24 cellular contexts compared by ENCODE assay signal in genomic region chr17:66525338-66525737, GRCh38.
DNase-seq lines count a peak whose midpoint lies in the region; ATAC-seq and TF ChIP-seq lines count a peak whose summit lies in the region.
"Had no signal": no experiment of that assay in that cellular context is flagged by ENCODE, and none has a peak within 500 bp of the region (broad histone marks: within the 10 kb centered on the region; RNA-seq: fewer than 3 reads in every experiment).

No MANE protein-coding gene starts in this region.

- H3K4me3 ChIP-seq in AG10803 (ENCODE audit: low read length) (no peak overlapping the region), left ventricle myocardium inferior (no peak overlapping the region), SJCRH30 (no peak overlapping the region)
- H3K4me3 ChIP-seq: GM12878, K562, MG63, mucosa of descending colon had no signal

- peaks cover 67% of the 10 kb centered on the region for H3K36me3 Mint-ChIP-seq in activated naive CD8-positive, alpha-beta T cell treated with anti-CD3 and anti-CD28 coated beads, Interleukin-2, amount 50 U/mL, for 24 hours (ENCODE audit: low read depth)
- peaks cover 26% of the 10 kb centered on the region for H3K36me3 Mint-ChIP-seq in activated T-helper 1 cell treated with anti-CD3 and anti-CD28 coated beads, Interleukin-12 subunit alpha, Interleukin-12 subunit beta, Interleukin-2, Interleukin-4 antibody, amounts not matched to agents 30 ng/mL and 10 ng/mL and 1 ng/mL, durations not matched to agents 14 hours and 24 hours and 36 hours (ENCODE audit: low read depth)
- H3K36me3 Mint-ChIP-seq: natural killer cell treated with Interleukin-12 subunit alpha and Interleukin-12 subunit beta and Interleukin-15 and Interleukin-18, amount 100 ng/mL, for 72 hours had no signal

- H3K36me3 ChIP-seq in left ventricle myocardium inferior (no peaks in the 10 kb centered on the region), SJCRH30 (no peaks in the 10 kb centered on the region; the same call in 1 of the 2 replicates)
- H3K36me3 ChIP-seq: MG63 had no signal

- no peak for ATAC-seq in activated naive CD8-positive, alpha-beta T cell treated with anti-CD3 and anti-CD28 coated beads, Interleukin-2, amount 50 U/mL, for 24 hours
- ATAC-seq in HG03469 (IDR thresholded peaks at IDR 0.05; ENCODE audit: unreplicated experiment), result no peak
- ATAC-seq: GM12878, HCT116, K562, mucosa of descending colon had no signal

- DNase-seq in DMS 273 (lab: John Stamatoyannopoulos, UW; ENCODE audit: unreplicated experiment) (peak; percentile 38), DMS 273 treated with DMSO at 0.1 percent for 48 hours (lab: John Stamatoyannopoulos, UW) (no peak), AG10803 (ENCODE audit: low read depth) (peak; percentile 71), left ventricle myocardium inferior (peak; percentile 25), SJCRH30 (no peak)
- DNase-seq in activated naive CD8-positive, alpha-beta T cell treated with anti-CD3 and anti-CD28 coated beads, Interleukin-2, amount 50 U/mL, for 24 hours, result no peak
- no peak for DNase-seq in activated T-helper 1 cell treated with anti-CD3 and anti-CD28 coated beads, Interleukin-12 subunit alpha, Interleukin-12 subunit beta, Interleukin-2, Interleukin-4 antibody, amounts not matched to agents 30 ng/mL and 10 ng/mL and 1 ng/mL, durations not matched to agents 14 hours and 24 hours and 36 hours (ENCODE audit: low spot score)
- DNase-seq: activated CD4-positive, CD25-positive, alpha-beta regulatory T cell treated with anti-CD3 and anti-CD28 coated beads, Interleukin-2, amount 50 U/mL, for 72 hours; activated T-cell treated with anti-CD3 and anti-CD28 coated beads, Interleukin-2, amount 50 U/mL, for 4 hours; Calu3; MG63; mucosa of descending colon; NCI-H1105 treated with DMSO at 0.1 percent for 48 hours; NCI-H2029 treated with DMSO at 0.1 percent for 48 hours; NCI-H2227 treated with DMSO at 0.1 percent for 48 hours; stimulated activated CD4-positive, alpha-beta T cell treated with anti-CD3 and anti-CD28 coated beads, Interleukin-2, amount 100 ng/mL, for 48 hours; substantia nigra had no signal

- no peak overlapping the region for H3K27ac ChIP-seq in left ventricle myocardium inferior (replicated peaks)
- no peak overlapping the region for H3K27ac ChIP-seq in SJCRH30
- H3K27ac ChIP-seq: 22Rv1 had no signal

- H3K27ac Mint-ChIP-seq in activated naive CD8-positive, alpha-beta T cell treated with anti-CD3 and anti-CD28 coated beads, Interleukin-2, amount 50 U/mL, for 24 hours, result peak overlapping the region; percentile 2
- no peak overlapping the region for H3K27ac Mint-ChIP-seq in activated T-helper 1 cell treated with anti-CD3 and anti-CD28 coated beads, Interleukin-12 subunit alpha, Interleukin-12 subunit beta, Interleukin-2, Interleukin-4 antibody, amounts not matched to agents 30 ng/mL and 10 ng/mL and 1 ng/mL, durations not matched to agents 14 hours and 24 hours and 36 hours
- H3K27ac Mint-ChIP-seq: CD14-positive monocyte had no signal

- peaks cover 67% of the 10 kb centered on the region for H3K4me1 Mint-ChIP-seq in activated naive CD8-positive, alpha-beta T cell treated with anti-CD3 and anti-CD28 coated beads, Interleukin-2, amount 50 U/mL, for 24 hours
- peaks cover 76% of the 10 kb centered on the region for H3K4me1 Mint-ChIP-seq in activated T-helper 1 cell treated with anti-CD3 and anti-CD28 coated beads, Interleukin-12 subunit alpha, Interleukin-12 subunit beta, Interleukin-2, Interleukin-4 antibody, amounts not matched to agents 30 ng/mL and 10 ng/mL and 1 ng/mL, durations not matched to agents 14 hours and 24 hours and 36 hours (ENCODE audit: low read depth)

- intact Hi-C loops in left ventricle myocardium inferior (cut with micrococcal nuclease), result no loop called here
- intact Hi-C loops in activated T-helper 1 cell treated with anti-CD3 and anti-CD28 coated beads, Interleukin-12 subunit alpha, Interleukin-12 subunit beta, Interleukin-2, Interleukin-4 antibody, amounts not matched to agents 30 ng/mL and 10 ng/mL and 1 ng/mL, durations not matched to agents 14 hours and 24 hours and 36 hours (cut with micrococcal nuclease), result loop anchor here (1.0 to 2.0 kb wide), 3 partner anchors 8 to 17 kb away; no protein-coding TSS in a partner anchor

- H3K9me3 ChIP-seq in left ventricle myocardium inferior (replicated peaks) (peaks cover 6% of the 10 kb centered on the region), SJCRH30 (replicated peaks) (no peaks in the 10 kb centered on the region)
- H3K9me3 ChIP-seq: MG63, mucosa of descending colon had no signal

- H3K4me1 ChIP-seq in left ventricle myocardium inferior (peaks cover 24% of the 10 kb centered on the region), SJCRH30 (peaks cover 21% of the 10 kb centered on the region)

- no peaks in the 10 kb centered on the region for H3K9me3 Mint-ChIP-seq in activated naive CD8-positive, alpha-beta T cell treated with anti-CD3 and anti-CD28 coated beads, Interleukin-2, amount 50 U/mL, for 24 hours
- H3K9me3 Mint-ChIP-seq in activated T-helper 1 cell treated with anti-CD3 and anti-CD28 coated beads, Interleukin-12 subunit alpha, Interleukin-12 subunit beta, Interleukin-2, Interleukin-4 antibody, amounts not matched to agents 30 ng/mL and 10 ng/mL and 1 ng/mL, durations not matched to agents 14 hours and 24 hours and 36 hours, result no peaks in the 10 kb centered on the region
- H3K9me3 Mint-ChIP-seq: activated T-cell treated with anti-CD3 and anti-CD28 coated beads, Interleukin-2, amount 50 U/mL, for 4 hours; natural killer cell treated with Interleukin-12 subunit alpha and Interleukin-12 subunit beta and Interleukin-15 and Interleukin-18, amount 100 ng/mL, for 72 hours had no signal

- H3K4me3 Mint-ChIP-seq in activated naive CD8-positive, alpha-beta T cell treated with anti-CD3 and anti-CD28 coated beads, Interleukin-2, amount 50 U/mL, for 24 hours, result no peak overlapping the region
- H3K4me3 Mint-ChIP-seq in activated T-helper 1 cell treated with anti-CD3 and anti-CD28 coated beads, Interleukin-12 subunit alpha, Interleukin-12 subunit beta, Interleukin-2, Interleukin-4 antibody, amounts not matched to agents 30 ng/mL and 10 ng/mL and 1 ng/mL, durations not matched to agents 14 hours and 24 hours and 36 hours, result no peak overlapping the region
- H3K4me3 Mint-ChIP-seq: activated T-cell treated with anti-CD3 and anti-CD28 coated beads, Interleukin-2, amount 50 U/mL, for 4 hours; CD14-positive monocyte; natural killer cell treated with Interleukin-12 subunit alpha and Interleukin-12 subunit beta and Interleukin-15 and Interleukin-18, amount 100 ng/mL, for 72 hours had no signal

- H3K27me3 ChIP-seq in left ventricle myocardium inferior (ENCODE audit: low read depth) (no peaks in the 10 kb centered on the region), SJCRH30 (no peaks in the 10 kb centered on the region)
- H3K27me3 ChIP-seq: MG63 had no signal

- TF ChIP-seq CTCF in AG10803 (conservative IDR thresholded peaks at IDR 0.05; ENCODE audit: low read length), result no peak
- TF ChIP-seq CTCF in left ventricle myocardium inferior (IDR thresholded peaks at IDR 0.05; ENCODE audit: borderline replicate concordance), result no peak

- H3K27me3 Mint-ChIP-seq in activated naive CD8-positive, alpha-beta T cell treated with anti-CD3 and anti-CD28 coated beads, Interleukin-2, amount 50 U/mL, for 24 hours, result no peaks in the 10 kb centered on the region
- no peaks in the 10 kb centered on the region for H3K27me3 Mint-ChIP-seq in activated T-helper 1 cell treated with anti-CD3 and anti-CD28 coated beads, Interleukin-12 subunit alpha, Interleukin-12 subunit beta, Interleukin-2, Interleukin-4 antibody, amounts not matched to agents 30 ng/mL and 10 ng/mL and 1 ng/mL, durations not matched to agents 14 hours and 24 hours and 36 hours (ENCODE audit: insufficient read depth)
- H3K27me3 Mint-ChIP-seq: natural killer cell treated with Interleukin-12 subunit alpha and Interleukin-12 subunit beta and Interleukin-15 and Interleukin-18, amount 100 ng/mL, for 72 hours had no signal

Comparison
In these comparisons a context has a peak if more than half of its experiments do, and no peak if none do; other contexts are left out.
1. DNase-seq: peak in DMS 273 (single experiment), AG10803 (single experiment) and left ventricle myocardium inferior (single experiment); none in DMS 273 treated with DMSO at 0.1 percent for 48 hours (single experiment), activated naive CD8-positive, alpha-beta T cell treated with anti-CD3 and anti-CD28 coated beads, Interleukin-2, amount 50 U/mL, for 24 hours (single experiment), activated T-helper 1 cell treated with anti-CD3 and anti-CD28 coated beads, Interleukin-12 subunit alpha, Interleukin-12 subunit beta, Interleukin-2, Interleukin-4 antibody, amounts not matched to agents 30 ng/mL and 10 ng/mL and 1 ng/mL, durations not matched to agents 14 hours and 24 hours and 36 hours (single experiment) and SJCRH30 (0 of 2).